8 cellular contexts compared by ENCODE assay signal in genomic region chr2:120343433-120344105, GRCh38. TPM values are rescaled to one million over a fixed set of nuclear protein-coding genes. Genes with fewer than 3 reads are reported as not detected.
DNase-seq lines count a peak whose midpoint lies in the region; TF ChIP-seq lines count a peak whose summit lies in the region.

No MANE protein-coding gene starts in this region.

- peak; percentile 75 for TF ChIP-seq CTCF in epithelial cell of proximal tubule (conservative IDR thresholded peaks at IDR 0.05; ENCODE audit: low read depth, low read length)

- DNase-seq in COR-L47 (lab: John Stamatoyannopoulos, UW) (peak; percentile 62), H7 (peak; percentile 97), NCI-H345 treated with DMSO at 0.1 percent for 48 hours (lab: John Stamatoyannopoulos, UW; ENCODE audit: unreplicated experiment) (peak; percentile 74), activated T-cell treated with anti-CD3 and anti-CD28 coated beads for 1 hour (ENCODE audit: low read depth) (peak; percentile 37), epithelial cell of proximal tubule (ENCODE audit: low read depth) (no peak), midbrain (lab: John Stamatoyannopoulos, UW) (peak; percentile 88), cortex of kidney (lab: John Stamatoyannopoulos, UW) (no peak)
- peak; percentile 14 for DNase-seq in stimulated activated CD8-positive, alpha-beta memory T cell treated with anti-CD3 and anti-CD28 coated beads, Interleukin-15, amount 100 ng/mL, for 24 hours (ENCODE audit: low read depth)

- H3K4me3 ChIP-seq in H7 (ENCODE audit: insufficient read depth, low read depth, low read length) (no peak overlapping the region; the same call in 1 of the 2 replicates), epithelial cell of proximal tubule (ENCODE audit: low read depth, low read length) (no peak overlapping the region)

- peaks cover 65% of the 10 kb centered on the region for H3K27me3 ChIP-seq in H7 (ENCODE audit: control insufficient read depth, insufficient read depth, low read length)

- H3K36me3 ChIP-seq in H7 (replicated peaks; ENCODE audit: control insufficient read depth, insufficient read depth, low read length) = no peaks in the 10 kb centered on the region

RNA-seq across cellular contexts. Expression of gene INHBB, which starts 2.4 kb away (rescaled TPM):
- total RNA-seq in H7 (2014; rRNA removed; shearing (Covaris generic)) = 0.07 and 0.11 TPM in 2 replicates
- 0.23 and 0.87 TPM in 2 replicates for total RNA-seq in epithelial cell of proximal tubule

Comparison
In these comparisons a context has a peak if more than half of its experiments do, and no peak if none do; other contexts are left out.
1. DNase-seq: peak in COR-L47 (single experiment), H7 (single experiment), NCI-H345 treated with DMSO at 0.1 percent for 48 hours (single experiment), activated T-cell treated with anti-CD3 and anti-CD28 coated beads for 1 hour (single experiment), midbrain (single experiment) and stimulated activated CD8-positive, alpha-beta memory T cell treated with anti-CD3 and anti-CD28 coated beads, Interleukin-15, amount 100 ng/mL, for 24 hours (single experiment); none in epithelial cell of proximal tubule (single experiment) and cortex of kidney (single experiment).